In the genomic region with DNA sequence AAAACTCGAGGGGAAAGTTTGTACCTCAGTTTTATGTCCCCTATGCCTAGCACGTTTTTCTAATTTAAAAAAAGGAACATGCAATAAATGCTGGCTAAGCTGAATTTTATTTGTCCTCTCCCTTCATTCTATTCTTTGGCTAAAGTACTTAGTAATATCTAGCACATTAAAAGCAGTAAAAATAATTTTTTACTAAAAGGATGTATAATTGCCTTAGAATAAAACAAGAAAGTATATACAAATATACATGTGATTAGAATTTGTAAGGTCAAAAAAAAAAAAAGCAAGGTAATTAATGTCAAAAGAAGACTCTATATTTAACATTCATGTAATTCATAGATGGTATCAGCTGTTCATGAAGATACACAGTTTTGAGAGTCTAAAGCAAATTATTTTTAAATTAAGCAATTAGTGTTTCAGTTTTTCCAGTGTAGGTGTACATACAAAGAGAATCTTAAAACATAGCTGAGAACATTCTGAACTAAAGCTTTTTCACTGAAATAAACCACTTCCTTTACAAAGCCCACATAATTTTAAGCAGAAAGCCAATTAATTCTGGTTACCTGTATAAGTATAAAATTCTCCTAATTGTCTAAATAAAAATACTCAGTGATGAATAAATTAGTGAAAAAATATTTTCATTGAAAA, we compare ENCODE assay signal across 18 cellular contexts. TPM values are rescaled to one million over a fixed set of nuclear protein-coding genes. Genes with fewer than 3 reads are reported as not detected.
DNase-seq lines count a peak whose midpoint lies in the region; ATAC-seq, FAIRE-seq and TF ChIP-seq lines count a peak whose summit lies in the region.
"Had no signal": no experiment of that assay in that cellular context is flagged by ENCODE, and none has a peak within 500 bp of the region (broad histone marks: within the 10 kb centered on the region; RNA-seq: fewer than 3 reads in every experiment).

No MANE protein-coding gene starts in this region.

- no CpG with 5 or more reads among the region's 2 CpGs for WGBS in IMR-90 (ENCODE audit: extremely low coverage in 2 of 2, insufficient read length in 1 of 2), 2 experiments
- WGBS in small intestine, 3 donors, result 67 to 83% (median 69%) methylated on average over 2 of the region's 2 CpGs

- no peak overlapping the region for H4K91ac ChIP-seq in IMR-90 (ENCODE audit: insufficient read depth, low read depth, low read length)

- no peak overlapping the region for H2AK9ac ChIP-seq in IMR-90 (replicated peaks; ENCODE audit: low read depth, low read length, poor library complexity)

- no peak overlapping the region for H3K4ac ChIP-seq in IMR-90 (ENCODE audit: low read depth, low read length)

- H4K20me1 ChIP-seq in IMR-90 (ENCODE audit: insufficient read depth, low read length), result 0 out of 2 replicates have a peak, but pooled peaks cover 3% of the 10 kb centered on the region

- H2AK5ac ChIP-seq in IMR-90 (ENCODE audit: low read depth, low read length), result no peak overlapping the region

- peak overlapping the region; percentile 83 for H3K27ac Mint-ChIP-seq in activated naive CD8-positive, alpha-beta T cell
- H3K27ac Mint-ChIP-seq: stimulated activated naive B cell treated with anti-CD40 and anti-IgM and Interleukin-4, amounts not matched to agents 10 μg/mL and 1 μg/mL and 100 μg/mL, for 72 hours had no signal

- H2BK5ac ChIP-seq in IMR-90 (ENCODE audit: low read depth, low read length, poor library complexity, severe bottlenecking), result no peak overlapping the region

- H3K27me3 ChIP-seq in IMR-90 (ENCODE audit: control insufficient read depth, insufficient read depth, low read length) (no peaks in the 10 kb centered on the region), small intestine (ENCODE audit: control insufficient read depth in 2 of 2, insufficient read depth in 2 of 2, low read length in 2 of 2) (no peaks in the 10 kb centered on the region)
- H3K27me3 ChIP-seq: neutrophil, upper lobe of right lung had no signal

- dilution Hi-C loops in IMR-90 (cut with HindIII; ENCODE audit: low sequenced_read_pairs, unreplicated experiment), result no loop called here

- no peak overlapping the region for H3K56ac ChIP-seq in IMR-90 (ENCODE audit: extremely low read depth, insufficient read depth, low read length)

- no peak overlapping the region for H2BK120ac ChIP-seq in IMR-90 (ENCODE audit: low read depth, low read length)

- TF ChIP-seq CTCF in IMR-90 (conservative IDR thresholded peaks at IDR 0.05; ENCODE audit: low read depth, low read length), result no peak

- H3K4me3 ChIP-seq in IMR-90 (ENCODE audit: insufficient read depth, low read depth, low read length), result no peak overlapping the region
- H3K4me3 ChIP-seq in small intestine (ENCODE audit: low read depth in 1 of 2, low read length in 2 of 2), result no peak overlapping the region
- H3K4me3 ChIP-seq: upper lobe of right lung had no signal

- no peak for TF ChIP-seq RAD21 in IMR-90 (IDR thresholded peaks at IDR 0.05; ENCODE audit: low read length)

- H3K27ac ChIP-seq in IMR-90 (ENCODE audit: insufficient read depth, low read length), result no peak overlapping the region
- no peak overlapping the region for H3K27ac ChIP-seq in small intestine (ENCODE audit: low read depth in 1 of 2, low read length in 1 of 2)
- H3K27ac ChIP-seq: neutrophil, upper lobe of right lung had no signal

- no peak overlapping the region for H3K23ac ChIP-seq in IMR-90 (ENCODE audit: low read depth, low read length)

- H3K36me3 Mint-ChIP-seq in activated T-cell treated with anti-CD3 and anti-CD28 coated beads, Interleukin-2, amount 50 U/mL, for 4 hours (ENCODE audit: insufficient read depth), result peaks cover 13% of the 10 kb centered on the region
- peaks cover 5% of the 10 kb centered on the region for H3K36me3 Mint-ChIP-seq in activated naive CD8-positive, alpha-beta T cell

- H3K4me1 ChIP-seq in IMR-90 (ENCODE audit: control insufficient read depth, insufficient read depth, low read length) (no peaks in the 10 kb centered on the region), small intestine (ENCODE audit: control insufficient read depth in 2 of 2, insufficient read depth in 1 of 2, low read depth in 1 of 2, low read length in 1 of 2) (no peaks in the 10 kb centered on the region)
- H3K4me1 ChIP-seq: upper lobe of right lung had no signal

- in situ Hi-C loops in IMR-90 (cut with MboI; ENCODE audit: low sequenced_read_pairs), result no loop called here

- no peak overlapping the region for H2AFZ ChIP-seq in IMR-90 (replicated peaks; ENCODE audit: low read length, poor library complexity)

- FAIRE-seq in small intestine (lab: Jason Lieb, UNC), result peak; percentile 55
- FAIRE-seq: endothelial cell of umbilical vein had no signal

- H4K5ac ChIP-seq in IMR-90 (ENCODE audit: low read depth, low read length), result no peak overlapping the region

- H3K4me3 Mint-ChIP-seq in activated T-cell treated with anti-CD3 and anti-CD28 coated beads, Interleukin-2, amount 50 U/mL, for 4 hours, result peak overlapping the region; percentile 21
- H3K4me3 Mint-ChIP-seq in activated naive CD8-positive, alpha-beta T cell, result peak overlapping the region; percentile 54
- H3K4me3 Mint-ChIP-seq: stimulated activated naive B cell treated with anti-CD40 and anti-IgM and Interleukin-4, amounts not matched to agents 10 μg/mL and 1 μg/mL and 100 μg/mL, for 72 hours had no signal

- no peak for ATAC-seq in activated T-cell treated with anti-CD3 and anti-CD28 coated beads, Interleukin-2, amount 50 U/mL, for 4 hours
- ATAC-seq in IMR-90 (ENCODE audit: low read depth) (no peak), GM19397 (IDR thresholded peaks at IDR 0.05; ENCODE audit: unreplicated experiment) (no peak), HG02870 (IDR thresholded peaks at IDR 0.05; ENCODE audit: unreplicated experiment) (no peak), HG03342 (IDR thresholded peaks at IDR 0.05; ENCODE audit: unreplicated experiment) (no peak)
- ATAC-seq: left cardiac atrium; stimulated activated naive B cell treated with anti-CD40 and anti-IgM and Interleukin-4, amounts not matched to agents 10 μg/mL and 1 μg/mL and 100 μg/mL, for 72 hours; upper lobe of right lung had no signal

- H3K9me3 Mint-ChIP-seq in activated T-cell treated with anti-CD3 and anti-CD28 coated beads, Interleukin-2, amount 50 U/mL, for 4 hours, result no peaks in the 10 kb centered on the region
- no peaks in the 10 kb centered on the region for H3K9me3 Mint-ChIP-seq in activated naive CD8-positive, alpha-beta T cell (ENCODE audit: low read depth)
- H3K9me3 Mint-ChIP-seq: stimulated activated naive B cell treated with anti-CD40 and anti-IgM and Interleukin-4, amounts not matched to agents 10 μg/mL and 1 μg/mL and 100 μg/mL, for 72 hours had no signal

- no peaks in the 10 kb centered on the region for H3K9me1 ChIP-seq in IMR-90 (ENCODE audit: insufficient read depth, low read length)

- TF ChIP-seq POLR2A in IMR-90 (IDR thresholded peaks at IDR 0.05; ENCODE audit: low read depth, low read length), result no peak

- H3K14ac ChIP-seq in IMR-90 (replicated peaks; ENCODE audit: low read depth, low read length), result no peak overlapping the region

- peaks cover 58% of the 10 kb centered on the region for H3K4me1 Mint-ChIP-seq in activated T-cell treated with anti-CD3 and anti-CD28 coated beads, Interleukin-2, amount 50 U/mL, for 4 hours (ENCODE audit: low read depth)
- H3K4me1 Mint-ChIP-seq in activated naive CD8-positive, alpha-beta T cell (ENCODE audit: low read depth), result peaks cover 75% of the 10 kb centered on the region

- H2BK15ac ChIP-seq in IMR-90 (ENCODE audit: low read depth, low read length), result no peak overlapping the region

- no peak overlapping the region for H3K18ac ChIP-seq in IMR-90 (ENCODE audit: low read depth, low read length)

- BruUV-seq in IMR-90 (replicated peaks; lab: Mats Ljungman, UMichigan), result no TSS peak

- H4K8ac ChIP-seq in IMR-90 (ENCODE audit: low read depth in 2 of 2, low read length in 2 of 2), result no peak overlapping the region

- CTCF ChIA-PET in IMR-90 (lab: Yijun Ruan, JAX), result interaction anchor here (1.2 kb wide), 1 partner anchor 16 kb away, joined by 3 read pairs; no protein-coding TSS in a partner anchor

- no peak overlapping the region for H3K4me2 ChIP-seq in IMR-90 (ENCODE audit: low read depth, low read length)

- H2BK20ac ChIP-seq in IMR-90 (ENCODE audit: low read depth, low read length), result no peak overlapping the region

- no peaks in the 10 kb centered on the region for H3K36me3 ChIP-seq in IMR-90 (ENCODE audit: control insufficient read depth, insufficient read depth, low read length)
- H3K36me3 ChIP-seq in small intestine (ENCODE audit: control insufficient read depth in 2 of 2, insufficient read depth in 2 of 2, low read length in 2 of 2), result no peaks in the 10 kb centered on the region
- H3K36me3 ChIP-seq: neutrophil, upper lobe of right lung had no signal

- no peak for DNase-seq in activated T-cell treated with anti-CD3 and anti-CD28 coated beads, Interleukin-2, amount 50 U/mL, for 4 hours
- DNase-seq in activated T-cell treated with anti-CD3 and anti-CD28 coated beads for 4 hours (no peak), IMR-90 (no peak), small intestine (peak; percentile 29)
- DNase-seq: activated effector memory CD4-positive, alpha-beta T cell treated with anti-CD3 and anti-CD28 coated beads, Interleukin-2, amount 50 U/mL, for 16 hours; aorta; left cardiac atrium; midbrain; NCI-H1105 treated with DMSO at 0.1 percent for 48 hours; stimulated activated CD4-positive, alpha-beta T cell treated with anti-CD3 and anti-CD28 coated beads, Interleukin-15, amount 100 ng/mL, for 24 hours; stimulated activated naive B cell treated with anti-CD40 and anti-IgM and Interleukin-4, amounts not matched to agents 10 μg/mL and 1 μg/mL and 100 μg/mL, for 72 hours; upper lobe of right lung had no signal

- no peak overlapping the region for H3K9ac ChIP-seq in IMR-90 (ENCODE audit: low read depth, low read length)

- POLR2A ChIA-PET in IMR-90 (lab: Charles Lee; ENCODE audit: unreplicated experiment), result no interaction called here

- intact Hi-C loops in IMR-90 (cut with micrococcal nuclease), result no loop called here

- H3K9me3 ChIP-seq in IMR-90 (ENCODE audit: control insufficient read depth, insufficient read depth, low read length), result no peaks in the 10 kb centered on the region
- no peaks in the 10 kb centered on the region for H3K9me3 ChIP-seq in small intestine (ENCODE audit: control insufficient read depth, low read depth)
- H3K9me3 ChIP-seq: neutrophil, upper lobe of right lung had no signal

- H3K27me3 Mint-ChIP-seq in activated T-cell treated with anti-CD3 and anti-CD28 coated beads, Interleukin-2, amount 50 U/mL, for 4 hours (ENCODE audit: low read depth), result no peaks in the 10 kb centered on the region
- no peaks in the 10 kb centered on the region for H3K27me3 Mint-ChIP-seq in activated naive CD8-positive, alpha-beta T cell
- H3K27me3 Mint-ChIP-seq: stimulated activated naive B cell treated with anti-CD40 and anti-IgM and Interleukin-4, amounts not matched to agents 10 μg/mL and 1 μg/mL and 100 μg/mL, for 72 hours had no signal

- H3K79me1 ChIP-seq in IMR-90 (ENCODE audit: low read depth in 1 of 2, low read length in 2 of 2), result peaks cover 10 to 23% of the 10 kb centered on the region in 2 experiments; a peak in 3 of 4 replicates

RNA-seq across cellular contexts. Expression of a gene that starts 32.4 kb away (rescaled TPM):
- total RNA-seq in activated T-cell treated with anti-CD3 and anti-CD28 coated beads, Interleukin-2, amount 50 U/mL, for 4 hours, result 10 to 100 TPM; 72.8 to 92.3 (median 85.3) TPM
- 120 and 171 TPM in 2 replicates for total RNA-seq in IMR-90 (2012; rRNA removed)
- polyA plus RNA-seq in IMR-90 (2012; rRNA removed) (38.6 and 45.1 TPM in 2 replicates), small intestine (10 to 100 TPM; 23.0 to 34.7 (median 26.7) TPM)
- 5.3 and 9.9 TPM in 2 replicates for polyA plus RNA-seq in IMR-90 (2012; cell fraction: cytosol; rRNA removed)
- polyA plus RNA-seq in IMR-90 (2012; cell fraction: nucleus; rRNA removed; ENCODE audit: low replicate concordance), result 2.5 and 23.9 TPM in 2 replicates
